24 cellular contexts compared by ENCODE assay signal in the genomic region with DNA sequence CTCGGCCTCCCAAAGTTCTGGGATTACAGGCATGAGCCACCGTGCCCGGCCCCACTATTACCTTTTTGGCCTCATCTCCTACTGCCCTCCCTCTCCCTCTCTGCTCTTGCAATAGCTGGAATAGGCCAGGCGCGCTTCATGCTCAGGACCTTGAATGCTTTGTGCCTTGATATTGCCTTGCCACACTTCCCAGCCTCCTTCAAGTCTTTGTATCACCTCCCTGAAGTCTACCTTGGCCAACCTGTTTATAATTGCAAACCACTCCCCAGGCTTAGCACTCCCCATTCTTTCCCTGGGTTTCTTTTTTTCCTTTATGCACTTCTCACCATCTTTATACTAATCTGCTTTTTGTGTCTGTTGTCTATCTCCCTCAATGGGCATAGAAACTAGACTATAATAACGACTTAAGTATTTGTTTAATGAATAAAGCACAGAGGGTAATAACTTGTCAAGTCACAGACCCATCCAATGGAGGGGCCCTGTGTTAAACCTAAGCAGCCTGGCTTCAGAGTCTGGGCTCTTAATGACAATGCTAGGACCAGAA.
"Had no signal": no experiment of that assay in that cellular context is flagged by ENCODE, and none has a peak within 500 bp of the region (broad histone marks: within the 10 kb centered on the region; RNA-seq: fewer than 3 reads in every experiment).

No MANE protein-coding gene starts in this region.

- H3K4me3 Mint-ChIP-seq: activated B cell treated with CpG ODN at 0.5 μM for 24 hours; activated CD4-positive, alpha-beta memory T cell treated with anti-CD3 and anti-CD28 coated beads, Interleukin-2, amount 10 ng/mL, durations not matched to agents 7 days and 5 days; activated naive CD4-positive, alpha-beta T cell treated with anti-CD3 and anti-CD28 coated beads for 36 hours; activated naive CD8-positive, alpha-beta T cell treated with anti-CD3 and anti-CD28 coated beads for 36 hours; T-cell had no signal

- DNase-seq: activated B cell treated with CpG ODN at 0.5 μM for 24 hours; activated CD4-positive, alpha-beta memory T cell treated with anti-CD3 and anti-CD28 coated beads, Interleukin-2, amount 10 ng/mL, durations not matched to agents 7 days and 5 days; activated CD4-positive, alpha-beta T cell treated with anti-CD3 and anti-CD28 coated beads for 1 hour; activated CD4-positive, alpha-beta T cell treated with anti-CD3 and anti-CD28 coated beads, Interleukin-2, amount 50 U/mL, for 1 hour; activated CD8-positive, alpha-beta memory T cell treated with anti-CD3 and anti-CD28 coated beads, Interleukin-2, amount 50 U/mL, for 48 hours; activated effector memory CD4-positive, alpha-beta T cell treated with anti-CD3 and anti-CD28 coated beads, Interleukin-2, amount 50 U/mL, for 16 hours; activated naive CD4-positive, alpha-beta T cell treated with anti-CD3 and anti-CD28 coated beads for 36 hours; activated naive CD8-positive, alpha-beta T cell treated with anti-CD3 and anti-CD28 coated beads for 36 hours; activated T-cell treated with anti-CD3 and anti-CD28 coated beads, Interleukin-2, amount 50 U/mL, for 1 hour; brain microvascular endothelial cell; MG63; MV-4-11; NCI-H1092 treated with DMSO at 0.1 percent for 48 hours; NCI-H1436; NCI-H1694 treated with DMSO at 0.1 percent for 48 hours; NCI-H2029 treated with DMSO at 0.1 percent for 48 hours; NCI-H2171; NCI-H2227 treated with DMSO at 0.1 percent for 48 hours; NCI-H526 treated with DMSO at 0.1 percent for 48 hours; NCI-H82; RPMI8226; T-cell; T-helper 2 cell; T1000 had no signal

- H3K27ac Mint-ChIP-seq: activated B cell treated with CpG ODN at 0.5 μM for 24 hours; activated CD4-positive, alpha-beta memory T cell treated with anti-CD3 and anti-CD28 coated beads, Interleukin-2, amount 10 ng/mL, durations not matched to agents 7 days and 5 days; activated naive CD4-positive, alpha-beta T cell treated with anti-CD3 and anti-CD28 coated beads for 36 hours; activated naive CD8-positive, alpha-beta T cell treated with anti-CD3 and anti-CD28 coated beads for 36 hours; T-cell had no signal

- H3K27me3 Mint-ChIP-seq: activated B cell treated with CpG ODN at 0.5 μM for 24 hours; activated CD4-positive, alpha-beta memory T cell treated with anti-CD3 and anti-CD28 coated beads, Interleukin-2, amount 10 ng/mL, durations not matched to agents 7 days and 5 days; activated naive CD8-positive, alpha-beta T cell treated with anti-CD3 and anti-CD28 coated beads for 36 hours; T-cell had no signal

- H3K9me3 Mint-ChIP-seq: activated B cell treated with CpG ODN at 0.5 μM for 24 hours; activated CD4-positive, alpha-beta memory T cell treated with anti-CD3 and anti-CD28 coated beads, Interleukin-2, amount 10 ng/mL, durations not matched to agents 7 days and 5 days; activated naive CD4-positive, alpha-beta T cell treated with anti-CD3 and anti-CD28 coated beads for 36 hours; activated naive CD8-positive, alpha-beta T cell treated with anti-CD3 and anti-CD28 coated beads for 36 hours; T-cell had no signal

- H3K4me1 Mint-ChIP-seq: activated B cell treated with CpG ODN at 0.5 μM for 24 hours had no signal
